ENCODE assay signal across 31 cellular contexts in the genomic region with DNA sequence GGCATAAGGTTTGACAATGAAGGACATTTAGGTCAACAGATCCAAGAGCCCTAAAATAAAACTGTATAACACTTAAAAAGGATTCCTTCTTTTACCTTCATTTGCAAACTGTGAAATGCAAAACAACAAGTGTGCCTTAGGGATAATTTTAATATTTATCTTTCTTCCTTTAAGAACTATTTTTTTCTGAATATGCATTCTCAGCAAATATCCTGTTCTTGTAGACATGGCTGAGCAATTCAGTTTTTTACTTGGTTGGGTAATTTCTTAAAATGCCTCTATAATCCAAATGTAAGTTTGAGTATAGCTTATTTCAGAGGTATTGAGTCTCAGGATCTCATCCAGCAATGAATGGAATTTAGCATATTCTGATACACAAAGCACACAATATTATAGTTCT. TPM values are rescaled to one million over a fixed set of nuclear protein-coding genes. Genes with fewer than 3 reads are reported as not detected.
"Had no signal": no experiment of that assay in that cellular context is flagged by ENCODE, and none has a peak within 500 bp of the region (broad histone marks: within the 10 kb centered on the region; RNA-seq: fewer than 3 reads in every experiment).

No MANE protein-coding gene starts in this region.

- H3K36me3 ChIP-seq: neural progenitor cell, ovary, spleen, thoracic aorta, thyroid gland, tibial nerve, upper lobe of right lung, uterus had no signal

- H3K9me3 ChIP-seq: ovary, psoas muscle, spleen, thoracic aorta, thyroid gland, tibial nerve, upper lobe of right lung, uterus had no signal

- H3K9me3 Mint-ChIP-seq: nephron; neural progenitor cell; stimulated activated memory B cell treated with anti-CD40 and anti-IgM and Interleukin-4, amounts not matched to agents 10 μg/mL and 1 μg/mL and 100 μg/mL, for 72 hours; stimulated activated naive CD8-positive, alpha-beta T cell treated with anti-CD3 and anti-CD28 coated beads, Interleukin-15, amount 100 ng/mL, for 72 hours; type B pancreatic cell had no signal

- H3K4me1 ChIP-seq: parathyroid adenoma, psoas muscle, spleen, thyroid gland, tibial nerve, upper lobe of right lung, uterus had no signal

- H3K36me3 Mint-ChIP-seq: naive B cell; naive thymus-derived CD8-positive, alpha-beta T cell; neural progenitor cell; stimulated activated memory B cell treated with anti-CD40 and anti-IgM and Interleukin-4, amounts not matched to agents 10 μg/mL and 1 μg/mL and 100 μg/mL, for 72 hours; type B pancreatic cell had no signal

- H3K27me3 ChIP-seq: neural progenitor cell, ovary, spleen, thyroid gland, tibial nerve, upper lobe of right lung, uterus had no signal

- ATAC-seq: naive thymus-derived CD8-positive, alpha-beta T cell; psoas muscle; right cardiac atrium; sciatic nerve; stimulated activated memory B cell treated with anti-CD40 and anti-IgM and Interleukin-4, amounts not matched to agents 10 μg/mL and 1 μg/mL and 100 μg/mL, for 72 hours; stimulated activated naive CD8-positive, alpha-beta T cell treated with anti-CD3 and anti-CD28 coated beads, Interleukin-15, amount 100 ng/mL, for 72 hours; stimulated activated naive CD8-positive, alpha-beta T cell treated with anti-CD3 and anti-CD28 coated beads, Interleukin-15, Interleukin-2, amounts not matched to agents 100 U/mL and 50 U/mL, for 24 hours; upper lobe of right lung had no signal

- H3K9ac ChIP-seq: neural progenitor cell, parathyroid adenoma had no signal

- H3K4me3 ChIP-seq: neural progenitor cell, ovary, psoas muscle, skin epidermis, smooth muscle cell, spleen, thoracic aorta, thyroid gland, tibial nerve, upper lobe of right lung, uterus had no signal

- DNase-seq: naive B cell; naive thymus-derived CD8-positive, alpha-beta T cell; occipital lobe; ovary; posterior cingulate gyrus; psoas muscle; right cardiac atrium; spleen; stimulated activated CD4-positive, alpha-beta T cell treated with anti-CD3 and anti-CD28 coated beads, Interleukin-12 subunit alpha, Interleukin-12 subunit beta, amount 100 ng/mL, for 4 hours; stimulated activated CD4-positive, alpha-beta T cell treated with anti-CD3 and anti-CD28 coated beads, Interleukin-1b, Interleukin-23, amount 100 ng/mL, for 48 hours; stimulated activated CD4-positive, alpha-beta T cell treated with anti-CD3 and anti-CD28 coated beads, Interleukin-4, amount 100 ng/mL, for 1 hour; stimulated activated CD4-positive, alpha-beta T cell treated with anti-CD3 and anti-CD28 coated beads, Interleukin-4, amount 100 ng/mL, for 4 hours; stimulated activated CD8-positive, alpha-beta memory T cell treated with anti-CD3 and anti-CD28 coated beads, Interleukin-4, amount 100 ng/mL, for 48 hours; stimulated activated naive CD4-positive, alpha-beta T cell; stimulated activated naive CD8-positive, alpha-beta T cell treated with anti-CD3 and anti-CD28 coated beads, Interleukin-15, amount 100 ng/mL, for 72 hours; stimulated activated naive CD8-positive, alpha-beta T cell treated with anti-CD3 and anti-CD28 coated beads, Interleukin-15, Interleukin-2, amounts not matched to agents 100 U/mL and 50 U/mL, for 24 hours; thyroid gland; upper lobe of right lung; uterus had no signal

- H3K4me1 Mint-ChIP-seq: naive B cell; naive thymus-derived CD8-positive, alpha-beta T cell; nephron; stimulated activated memory B cell treated with anti-CD40 and anti-IgM and Interleukin-4, amounts not matched to agents 10 μg/mL and 1 μg/mL and 100 μg/mL, for 72 hours; stimulated activated naive CD8-positive, alpha-beta T cell treated with anti-CD3 and anti-CD28 coated beads, Interleukin-15, amount 100 ng/mL, for 72 hours had no signal

- H3K4me2 ChIP-seq: neural progenitor cell, smooth muscle cell had no signal

- H3K27ac ChIP-seq: neural progenitor cell, ovary, parathyroid adenoma, psoas muscle, skin epidermis, spleen, thoracic aorta, thyroid gland, tibial nerve, upper lobe of right lung, uterus had no signal

- H2AFZ ChIP-seq: neural progenitor cell, parathyroid adenoma had no signal

- H3K27me3 Mint-ChIP-seq: naive B cell; naive thymus-derived CD8-positive, alpha-beta T cell; progenitor cell of endocrine pancreas; stimulated activated memory B cell treated with anti-CD40 and anti-IgM and Interleukin-4, amounts not matched to agents 10 μg/mL and 1 μg/mL and 100 μg/mL, for 72 hours; stimulated activated naive CD8-positive, alpha-beta T cell treated with anti-CD3 and anti-CD28 coated beads, Interleukin-15, amount 100 ng/mL, for 72 hours; type B pancreatic cell had no signal

- H3K4me3 Mint-ChIP-seq: naive B cell; naive thymus-derived CD8-positive, alpha-beta T cell; nephron; neural progenitor cell; stimulated activated memory B cell treated with anti-CD40 and anti-IgM and Interleukin-4, amounts not matched to agents 10 μg/mL and 1 μg/mL and 100 μg/mL, for 72 hours; stimulated activated naive CD8-positive, alpha-beta T cell treated with anti-CD3 and anti-CD28 coated beads, Interleukin-15, amount 100 ng/mL, for 72 hours; type B pancreatic cell had no signal

- H3K79me2 ChIP-seq: parathyroid adenoma had no signal

- H3K27ac Mint-ChIP-seq: naive B cell; naive thymus-derived CD8-positive, alpha-beta T cell; nephron; neural progenitor cell; progenitor cell of endocrine pancreas; stimulated activated memory B cell treated with anti-CD40 and anti-IgM and Interleukin-4, amounts not matched to agents 10 μg/mL and 1 μg/mL and 100 μg/mL, for 72 hours; stimulated activated naive CD8-positive, alpha-beta T cell treated with anti-CD3 and anti-CD28 coated beads, Interleukin-15, amount 100 ng/mL, for 72 hours; type B pancreatic cell had no signal

RNA-seq across cellular contexts. Expression of a gene that starts 43.0 kb away (rescaled TPM):
- total RNA-seq: naive thymus-derived CD8-positive, alpha-beta T cell; osteoblast; thyroid gland; upper lobe of right lung had no signal
- polyA plus RNA-seq: naive thymus-derived CD8-positive, alpha-beta T cell; smooth muscle cell had no signal
